ENCODE assay signal across 10 cellular contexts in the genomic region with DNA sequence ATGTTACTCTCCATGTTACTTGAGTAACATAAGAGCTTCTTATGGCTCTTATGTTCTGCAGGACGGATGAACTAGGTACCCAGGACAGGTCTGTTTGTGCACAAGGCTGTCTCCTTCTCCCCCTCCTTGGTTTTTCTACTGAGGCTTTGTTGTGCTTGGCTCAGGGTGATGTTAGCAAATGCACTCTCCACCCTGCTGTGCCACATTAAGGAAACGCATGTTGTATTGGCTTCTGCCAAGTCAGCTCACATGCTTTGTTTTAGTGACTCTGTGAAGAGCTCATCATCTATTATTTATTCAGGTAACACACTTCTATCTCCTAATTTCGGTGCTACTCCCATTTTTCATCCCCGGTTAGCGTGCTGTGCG.
A peak's percentile ranks its signal among the peaks of the same experiment; 100 is the strongest.
DNase-seq lines count a peak whose midpoint lies in the region; ATAC-seq lines count a peak whose summit lies in the region.
"Had no signal": no experiment of that assay in that cellular context is flagged by ENCODE, and none has a peak within 500 bp of the region (broad histone marks: within the 10 kb centered on the region; RNA-seq: fewer than 3 reads in every experiment).

No MANE protein-coding gene starts in this region.

- peaks cover 23% of the 10 kb centered on the region for H3K36me3 Mint-ChIP-seq in activated CD4-positive, alpha-beta T cell treated with anti-CD3 and anti-CD28 coated beads, Interleukin-2, amount 10 ng/mL, durations not matched to agents 24 days and 14 days (ENCODE audit: low read depth)
- H3K36me3 Mint-ChIP-seq in central memory CD8-positive, alpha-beta T cell (ENCODE audit: insufficient read depth), result peaks cover 6% of the 10 kb centered on the region
- H3K36me3 Mint-ChIP-seq in activated naive CD8-positive, alpha-beta T cell treated with anti-CD3 and anti-CD28 coated beads for 36 hours, result no peaks in the 10 kb centered on the region

- H3K27ac Mint-ChIP-seq in activated CD4-positive, alpha-beta T cell treated with anti-CD3 and anti-CD28 coated beads, Interleukin-2, amount 10 ng/mL, durations not matched to agents 24 days and 14 days, result peak overlapping the region; percentile 53
- H3K27ac Mint-ChIP-seq in central memory CD8-positive, alpha-beta T cell (ENCODE audit: low read depth), result peak overlapping the region; percentile 44
- H3K27ac Mint-ChIP-seq in activated naive CD8-positive, alpha-beta T cell treated with anti-CD3 and anti-CD28 coated beads for 36 hours, result no peak overlapping the region

- no peaks in the 10 kb centered on the region for H3K9me3 Mint-ChIP-seq in activated CD4-positive, alpha-beta T cell treated with anti-CD3 and anti-CD28 coated beads, Interleukin-2, amount 10 ng/mL, durations not matched to agents 24 days and 14 days
- H3K9me3 Mint-ChIP-seq in central memory CD8-positive, alpha-beta T cell, result no peaks in the 10 kb centered on the region
- no peaks in the 10 kb centered on the region for H3K9me3 Mint-ChIP-seq in activated naive CD8-positive, alpha-beta T cell treated with anti-CD3 and anti-CD28 coated beads for 36 hours

- no peak for DNase-seq in activated CD4-positive, alpha-beta T cell treated with anti-CD3 and anti-CD28 coated beads, Interleukin-2, amount 10 ng/mL, durations not matched to agents 24 days and 14 days
- no peak for DNase-seq in activated CD4-positive, alpha-beta T cell treated with anti-CD3 and anti-CD28 coated beads, Interleukin-2, amount 50 U/mL, for 48 hours
- DNase-seq in NCI-H2081 treated with DMSO at 0.1 percent for 48 hours (lab: John Stamatoyannopoulos, UW) (peak; percentile 72), sciatic nerve (ENCODE audit: low spot score) (no peak), NCI-H2227 treated with DMSO at 0.1 percent for 48 hours (lab: John Stamatoyannopoulos, UW) (no peak)
- no peak for DNase-seq in central memory CD8-positive, alpha-beta T cell (ENCODE audit: low spot score in 2 of 2)
- no peak for DNase-seq in activated naive CD8-positive, alpha-beta T cell treated with anti-CD3 and anti-CD28 coated beads for 36 hours
- DNase-seq in stimulated activated CD4-positive, alpha-beta T cell treated with anti-CD3 and anti-CD28 coated beads, Interleukin-1b, Interleukin-23, amount 100 ng/mL, for 48 hours, result no peak
- DNase-seq: activated naive CD4-positive, alpha-beta T cell treated with anti-CD3 and anti-CD28 coated beads, Interleukin-2, amount 50 U/mL, for 16 hours; GF-D8 had no signal

- H3K4me1 Mint-ChIP-seq in activated CD4-positive, alpha-beta T cell treated with anti-CD3 and anti-CD28 coated beads, Interleukin-2, amount 10 ng/mL, durations not matched to agents 24 days and 14 days, result peaks cover 45% of the 10 kb centered on the region
- peaks cover 69% of the 10 kb centered on the region for H3K4me1 Mint-ChIP-seq in central memory CD8-positive, alpha-beta T cell
- H3K4me1 Mint-ChIP-seq in activated naive CD8-positive, alpha-beta T cell treated with anti-CD3 and anti-CD28 coated beads for 36 hours, result peaks cover 12% of the 10 kb centered on the region

- H3K27me3 Mint-ChIP-seq in activated CD4-positive, alpha-beta T cell treated with anti-CD3 and anti-CD28 coated beads, Interleukin-2, amount 10 ng/mL, durations not matched to agents 24 days and 14 days, result no peaks in the 10 kb centered on the region
- H3K27me3 Mint-ChIP-seq in central memory CD8-positive, alpha-beta T cell, result no peaks in the 10 kb centered on the region
- no peaks in the 10 kb centered on the region for H3K27me3 Mint-ChIP-seq in activated naive CD8-positive, alpha-beta T cell treated with anti-CD3 and anti-CD28 coated beads for 36 hours

- no peak overlapping the region for H3K4me3 Mint-ChIP-seq in activated CD4-positive, alpha-beta T cell treated with anti-CD3 and anti-CD28 coated beads, Interleukin-2, amount 10 ng/mL, durations not matched to agents 24 days and 14 days
- H3K4me3 Mint-ChIP-seq in central memory CD8-positive, alpha-beta T cell, result no peak overlapping the region
- no peak overlapping the region for H3K4me3 Mint-ChIP-seq in activated naive CD8-positive, alpha-beta T cell treated with anti-CD3 and anti-CD28 coated beads for 36 hours

- intact Hi-C loops in activated CD4-positive, alpha-beta T cell treated with anti-CD3 and anti-CD28 coated beads, Interleukin-2, amount 10 ng/mL, durations not matched to agents 24 days and 14 days (cut with micrococcal nuclease), result no loop called here
- intact Hi-C loops in sciatic nerve (cut with DNase I), result no loop called here

- ATAC-seq in central memory CD8-positive, alpha-beta T cell (replicated peaks; ENCODE audit: extremely low read depth, poor library complexity, severe bottlenecking), result no peak
- ATAC-seq in sciatic nerve, result peak; percentile 61
